3 cellular contexts compared by ENCODE assay signal in the genomic region with DNA sequence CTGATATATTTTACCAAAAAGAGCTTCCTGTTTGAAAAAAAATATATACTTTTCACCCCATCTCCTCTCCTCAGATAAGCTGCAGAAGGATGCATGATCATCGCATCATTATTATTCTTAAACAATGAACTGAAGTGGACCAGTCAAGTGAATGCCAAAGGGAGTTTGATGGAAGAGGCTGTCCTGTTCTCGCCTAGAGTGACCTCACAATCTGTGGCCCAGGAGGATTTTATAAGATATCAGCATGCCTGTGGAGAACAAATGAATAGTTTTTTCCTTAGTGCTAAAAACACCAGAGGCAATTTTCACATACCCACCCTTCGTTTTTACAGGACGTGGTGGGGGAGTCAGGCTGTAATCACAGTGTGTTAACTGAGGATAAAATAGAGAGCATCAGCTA.
TF ChIP-seq lines count a peak whose summit lies in the region.

No MANE protein-coding gene starts in this region.

TF ChIP-seq in SK-N-SH, 30 proteins besides CTCF, POLR2A, EP300 and RAD21:
- TF ChIP-seq, protein P1, sequence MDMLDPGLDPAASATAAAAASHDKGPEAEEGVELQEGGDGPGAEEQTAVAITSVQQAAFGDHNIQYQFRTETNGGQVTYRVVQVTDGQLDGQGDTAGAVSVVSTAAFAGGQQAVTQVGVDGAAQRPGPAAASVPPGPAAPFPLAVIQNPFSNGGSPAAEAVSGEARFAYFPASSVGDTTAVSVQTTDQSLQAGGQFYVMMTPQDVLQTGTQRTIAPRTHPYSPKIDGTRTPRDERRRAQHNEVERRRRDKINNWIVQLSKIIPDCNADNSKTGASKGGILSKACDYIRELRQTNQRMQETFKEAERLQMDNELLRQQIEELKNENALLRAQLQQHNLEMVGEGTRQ (IDR thresholded peaks at IDR 0.05; ENCODE audit: borderline replicate concordance, low read depth, low read length), result no peak
- no peak for TF ChIP-seq RFX5 (IDR thresholded peaks at IDR 0.05; ENCODE audit: low read length)
- TF ChIP-seq, protein P2, sequence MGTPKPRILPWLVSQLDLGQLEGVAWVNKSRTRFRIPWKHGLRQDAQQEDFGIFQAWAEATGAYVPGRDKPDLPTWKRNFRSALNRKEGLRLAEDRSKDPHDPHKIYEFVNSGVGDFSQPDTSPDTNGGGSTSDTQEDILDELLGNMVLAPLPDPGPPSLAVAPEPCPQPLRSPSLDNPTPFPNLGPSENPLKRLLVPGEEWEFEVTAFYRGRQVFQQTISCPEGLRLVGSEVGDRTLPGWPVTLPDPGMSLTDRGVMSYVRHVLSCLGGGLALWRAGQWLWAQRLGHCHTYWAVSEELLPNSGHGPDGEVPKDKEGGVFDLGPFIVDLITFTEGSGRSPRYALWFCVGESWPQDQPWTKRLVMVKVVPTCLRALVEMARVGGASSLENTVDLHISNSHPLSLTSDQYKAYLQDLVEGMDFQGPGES (IDR thresholded peaks at IDR 0.05; ENCODE audit: low read depth, low read length), result no peak
- TF ChIP-seq FOXJ3 (CRISPR knock-in tag; IDR thresholded peaks at IDR 0.05), result no peak
- no peak for TF ChIP-seq CHD2 (IDR thresholded peaks at IDR 0.05; ENCODE audit: low read length, partially characterized antibody)
- TF ChIP-seq NRF1 (IDR thresholded peaks at IDR 0.05; ENCODE audit: low read depth, low read length), result no peak
- TF ChIP-seq SMC3 (IDR thresholded peaks at IDR 0.05; ENCODE audit: low read depth, low read length), result no peak
- TF ChIP-seq MXI1 (IDR thresholded peaks at IDR 0.05; ENCODE audit: low read depth, low read length), result no peak
- TF ChIP-seq, protein P3, sequence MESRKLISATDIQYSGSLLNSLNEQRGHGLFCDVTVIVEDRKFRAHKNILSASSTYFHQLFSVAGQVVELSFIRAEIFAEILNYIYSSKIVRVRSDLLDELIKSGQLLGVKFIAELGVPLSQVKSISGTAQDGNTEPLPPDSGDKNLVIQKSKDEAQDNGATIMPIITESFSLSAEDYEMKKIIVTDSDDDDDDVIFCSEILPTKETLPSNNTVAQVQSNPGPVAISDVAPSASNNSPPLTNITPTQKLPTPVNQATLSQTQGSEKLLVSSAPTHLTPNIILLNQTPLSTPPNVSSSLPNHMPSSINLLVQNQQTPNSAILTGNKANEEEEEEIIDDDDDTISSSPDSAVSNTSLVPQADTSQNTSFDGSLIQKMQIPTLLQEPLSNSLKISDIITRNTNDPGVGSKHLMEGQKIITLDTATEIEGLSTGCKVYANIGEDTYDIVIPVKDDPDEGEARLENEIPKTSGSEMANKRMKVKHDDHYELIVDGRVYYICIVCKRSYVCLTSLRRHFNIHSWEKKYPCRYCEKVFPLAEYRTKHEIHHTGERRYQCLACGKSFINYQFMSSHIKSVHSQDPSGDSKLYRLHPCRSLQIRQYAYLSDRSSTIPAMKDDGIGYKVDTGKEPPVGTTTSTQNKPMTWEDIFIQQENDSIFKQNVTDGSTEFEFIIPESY (IDR thresholded peaks at IDR 0.05; ENCODE audit: borderline replicate concordance, low read depth), result no peak
- TF ChIP-seq YY1 (IDR thresholded peaks at IDR 0.05; ENCODE audit: low read depth), result no peak
- TF ChIP-seq, protein P4, sequence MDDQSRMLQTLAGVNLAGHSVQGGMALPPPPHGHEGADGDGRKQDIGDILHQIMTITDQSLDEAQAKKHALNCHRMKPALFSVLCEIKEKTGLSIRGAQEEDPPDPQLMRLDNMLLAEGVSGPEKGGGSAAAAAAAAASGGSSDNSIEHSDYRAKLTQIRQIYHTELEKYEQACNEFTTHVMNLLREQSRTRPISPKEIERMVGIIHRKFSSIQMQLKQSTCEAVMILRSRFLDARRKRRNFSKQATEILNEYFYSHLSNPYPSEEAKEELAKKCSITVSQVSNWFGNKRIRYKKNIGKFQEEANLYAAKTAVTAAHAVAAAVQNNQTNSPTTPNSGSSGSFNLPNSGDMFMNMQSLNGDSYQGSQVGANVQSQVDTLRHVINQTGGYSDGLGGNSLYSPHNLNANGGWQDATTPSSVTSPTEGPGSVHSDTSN (IDR thresholded peaks at IDR 0.05), result no peak
- no peak for TF ChIP-seq TCF12 (IDR thresholded peaks at IDR 0.05)
- no peak for TF ChIP-seq FOXM1 (IDR thresholded peaks at IDR 0.05; ENCODE audit: low read depth)
- TF ChIP-seq TAF1 (IDR thresholded peaks at IDR 0.05; ENCODE audit: borderline replicate concordance, low read depth, low read length), result no peak
- TF ChIP-seq JUND (IDR thresholded peaks at IDR 0.05), result no peak
- TF ChIP-seq POLR2AphosphoS5 (IDR thresholded peaks at IDR 0.05; ENCODE audit: low read depth, low read length), result no peak
- no peak for TF ChIP-seq FOSL2 (IDR thresholded peaks at IDR 0.05; ENCODE audit: borderline replicate concordance, low read depth)

TF ChIP-seq in SK-N-SH treated with all-trans-retinoic acid at 6 μM for 48 hours, 23 proteins besides CTCF, POLR2A, EP300 and RAD21 (continued from another document):
- TF ChIP-seq ZNF8 (CRISPR knock-in tag; IDR thresholded peaks at IDR 0.05) (no peak), RARB (CRISPR knock-in tag; IDR thresholded peaks at IDR 0.05) (no peak), GLIS3 (CRISPR knock-in tag; IDR thresholded peaks at IDR 0.05) (no peak)
- TF ChIP-seq, protein P5, sequence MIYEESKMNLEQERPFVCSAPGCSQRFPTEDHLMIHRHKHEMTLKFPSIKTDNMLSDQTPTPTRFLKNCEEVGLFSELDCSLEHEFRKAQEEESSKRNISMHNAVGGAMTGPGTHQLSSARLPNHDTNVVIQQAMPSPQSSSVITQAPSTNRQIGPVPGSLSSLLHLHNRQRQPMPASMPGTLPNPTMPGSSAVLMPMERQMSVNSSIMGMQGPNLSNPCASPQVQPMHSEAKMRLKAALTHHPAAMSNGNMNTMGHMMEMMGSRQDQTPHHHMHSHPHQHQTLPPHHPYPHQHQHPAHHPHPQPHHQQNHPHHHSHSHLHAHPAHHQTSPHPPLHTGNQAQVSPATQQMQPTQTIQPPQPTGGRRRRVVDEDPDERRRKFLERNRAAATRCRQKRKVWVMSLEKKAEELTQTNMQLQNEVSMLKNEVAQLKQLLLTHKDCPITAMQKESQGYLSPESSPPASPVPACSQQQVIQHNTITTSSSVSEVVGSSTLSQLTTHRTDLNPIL (CRISPR knock-in tag; IDR thresholded peaks at IDR 0.05; ENCODE audit: low read depth), result no peak

TF ChIP-seq in H1, 55 proteins besides CTCF, POLR2A, EP300 and RAD21 (continued from another document):
- no peak for TF ChIP-seq NANOG (IDR thresholded peaks at IDR 0.05; ENCODE audit: insufficient read depth, low read depth, low read length, poor library complexity, severe bottlenecking)
- no peak for TF ChIP-seq BRCA1 (IDR thresholded peaks at IDR 0.05; ENCODE audit: low read depth, low read length)
- TF ChIP-seq, protein P6, sequence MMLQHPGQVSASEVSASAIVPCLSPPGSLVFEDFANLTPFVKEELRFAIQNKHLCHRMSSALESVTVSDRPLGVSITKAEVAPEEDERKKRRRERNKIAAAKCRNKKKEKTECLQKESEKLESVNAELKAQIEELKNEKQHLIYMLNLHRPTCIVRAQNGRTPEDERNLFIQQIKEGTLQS (IDR thresholded peaks at IDR 0.05; ENCODE audit: insufficient read depth, low read depth, low read length), result no peak
- TF ChIP-seq TCF12 (IDR thresholded peaks at IDR 0.05; ENCODE audit: low read depth, low read length), result no peak
- TF ChIP-seq POLR2AphosphoS5 (IDR thresholded peaks at IDR 0.05; ENCODE audit: low read depth, low read length), result no peak
- no peak for TF ChIP-seq RFX5 (IDR thresholded peaks at IDR 0.05; ENCODE audit: borderline replicate concordance, low read depth, low read length)
- no peak for TF ChIP-seq NRF1 (IDR thresholded peaks at IDR 0.05; ENCODE audit: low read depth, low read length)
- TF ChIP-seq KDM1A (IDR thresholded peaks at IDR 0.05; ENCODE audit: borderline replicate concordance, low read length), result no peak
- TF ChIP-seq YY1 (IDR thresholded peaks at IDR 0.05; ENCODE audit: low read depth, low read length), result no peak
- TF ChIP-seq EZH2 (IDR thresholded peaks at IDR 0.05; ENCODE audit: low read depth, low read length, severe bottlenecking), result no peak
- no peak for TF ChIP-seq HDAC6 (IDR thresholded peaks at IDR 0.05; ENCODE audit: low read depth, low read length)
- TF ChIP-seq RNF2 (IDR thresholded peaks at IDR 0.05; ENCODE audit: borderline replicate concordance, low read depth, low read length, missing control alignments, poor library complexity, severe bottlenecking), result no peak
- no peak for TF ChIP-seq JUN (IDR thresholded peaks at IDR 0.05; ENCODE audit: low read depth, low read length)
- TF ChIP-seq KDM4A (IDR thresholded peaks at IDR 0.05; ENCODE audit: low read depth, low read length, severe bottlenecking), result no peak
- TF ChIP-seq TBP (IDR thresholded peaks at IDR 0.05; ENCODE audit: low read depth, low read length), result no peak
- no peak for TF ChIP-seq TAF1 (IDR thresholded peaks at IDR 0.05; ENCODE audit: low read depth, low read length)
- no peak for TF ChIP-seq FOSL1 (IDR thresholded peaks at IDR 0.05; ENCODE audit: insufficient read depth, low read depth, low read length)
- TF ChIP-seq CHD2 (IDR thresholded peaks at IDR 0.05; ENCODE audit: low read length), result no peak
TF ChIP-seq in H1: peak in this region for 0.
